In the genomic region with DNA sequence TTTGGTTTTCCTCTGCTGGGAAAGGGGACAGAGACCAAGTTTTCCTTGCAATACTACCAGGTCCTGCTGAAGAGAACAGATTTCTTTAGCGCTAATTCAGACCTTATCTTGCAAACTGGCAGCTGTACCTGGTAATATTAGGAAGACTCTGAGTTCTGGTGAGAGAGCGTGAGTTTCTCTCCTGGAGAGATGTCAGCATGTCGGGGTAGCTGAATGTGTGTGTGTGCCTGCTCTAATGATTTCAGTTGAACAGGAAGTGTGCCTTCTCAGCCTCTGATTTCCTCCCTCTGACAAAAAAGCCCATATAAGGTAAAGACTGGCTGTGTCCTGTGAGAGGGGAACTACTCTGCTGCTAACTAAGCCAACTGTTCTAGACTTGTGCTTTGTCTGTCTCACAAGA, we compare ENCODE assay signal across 8 cellular contexts. TPM values are rescaled to one million over a fixed set of nuclear protein-coding genes. Genes with fewer than 3 reads are reported as not detected.
A peak's percentile ranks its signal among the peaks of the same experiment; 100 is the strongest.
DNase-seq lines count a peak whose midpoint lies in the region; ATAC-seq and TF ChIP-seq lines count a peak whose summit lies in the region.

No MANE protein-coding gene starts in this region.

- no peaks in the 10 kb centered on the region for H3K27me3 ChIP-seq in neutrophil

- peak overlapping the region; percentile 31 to 45 for H3K4me3 ChIP-seq in neutrophil (ENCODE audit: low read depth in 1 of 2, low read length in 1 of 2)

- TF ChIP-seq CTCF in neutrophil (IDR thresholded peaks at IDR 0.05), result no peak

- H3K4me1 ChIP-seq in neutrophil (ENCODE audit: control insufficient read depth in 1 of 2, insufficient read depth in 1 of 2, low read depth in 1 of 2, low read length in 1 of 2), result peaks cover 63 to 66% of the 10 kb centered on the region in 2 experiments

- H3K9me3 ChIP-seq in neutrophil, result no peaks in the 10 kb centered on the region

- DNase-seq in activated naive CD4-positive, alpha-beta T cell treated with Interleukin-2 at 50 U/mL for 16 hours, result peak; percentile 50
- DNase-seq in activated naive CD4-positive, alpha-beta T cell (lab: John Stamatoyannopoulos, UW), result no peak
- DNase-seq in MV-4-11 (lab: John Stamatoyannopoulos, UW) (peak; percentile 96), fibroblast of peridontal ligament (ENCODE audit: extremely low read depth) (peak; percentile 62), mesenteric fat pad (ENCODE audit: low spot score) (no peak)
- peak; percentile 48 for DNase-seq in activated CD8-positive, alpha-beta memory T cell treated with anti-CD3 and anti-CD28 coated beads, Interleukin-2, amount 50 U/mL, for 4 hours

- peak overlapping the region; percentile 95 for H3K27ac ChIP-seq in neutrophil

- H3K36me3 ChIP-seq in neutrophil, result peaks cover 75% of the 10 kb centered on the region

- peak; percentile 90 for ATAC-seq in HG02571 (IDR thresholded peaks at IDR 0.05; ENCODE audit: unreplicated experiment)

RNA-seq across cellular contexts. Expression of a gene that starts 10.3 kb away (rescaled TPM):
- 0.87 TPM for total RNA-seq in mesenteric fat pad

RNA-seq across cellular contexts. Expression of a gene that starts 12.7 kb away (rescaled TPM):
- total RNA-seq in mesenteric fat pad, result 136 TPM

RNA-seq across cellular contexts. Expression of a gene that starts 24.2 kb away (rescaled TPM):
- total RNA-seq in mesenteric fat pad, result not detected

Comparison
In these comparisons a context has a peak if more than half of its experiments do, and no peak if none do; other contexts are left out.
1. DNase-seq: peak in activated naive CD4-positive, alpha-beta T cell treated with Interleukin-2 at 50 U/mL for 16 hours (single experiment), MV-4-11 (single experiment), activated CD8-positive, alpha-beta memory T cell treated with anti-CD3 and anti-CD28 coated beads, Interleukin-2, amount 50 U/mL, for 4 hours (single experiment) and fibroblast of peridontal ligament (single experiment); none in activated naive CD4-positive, alpha-beta T cell (0 of 4) and mesenteric fat pad (single experiment).